16 cellular contexts compared by ENCODE assay signal in genomic region chr7:125357681-125358440, GRCh38.
"Had no signal": no experiment of that assay in that cellular context is flagged by ENCODE, and none has a peak within 500 bp of the region (broad histone marks: within the 10 kb centered on the region; RNA-seq: fewer than 3 reads in every experiment).

No MANE protein-coding gene starts in this region.

- H3K4me1 Mint-ChIP-seq: activated CD8-positive, alpha-beta memory T cell treated with anti-CD3 and anti-CD28 coated beads, Interleukin-2, amount 10 ng/mL, durations not matched to agents 7 days and 5 days; mesothelial cell of epicardium; neural progenitor cell; stimulated activated naive CD8-positive, alpha-beta T cell treated with anti-CD3 and anti-CD28 coated beads, Interleukin-15, amount 100 ng/mL, for 72 hours; T-helper 17 cell had no signal

- H3K27ac ChIP-seq: colonic mucosa, epithelial cell of prostate, hepatocyte, neural progenitor cell, pancreas had no signal

- H3K27me3 Mint-ChIP-seq: activated CD8-positive, alpha-beta memory T cell treated with anti-CD3 and anti-CD28 coated beads, Interleukin-2, amount 10 ng/mL, durations not matched to agents 7 days and 5 days; activated T-cell treated with anti-CD3 and anti-CD28 coated beads, Interleukin-2, amount 50 U/mL, for 24 hours; stimulated activated naive CD8-positive, alpha-beta T cell treated with anti-CD3 and anti-CD28 coated beads, Interleukin-15, amount 100 ng/mL, for 72 hours; T-helper 17 cell had no signal

- H3K36me3 ChIP-seq: colonic mucosa, neural progenitor cell, pancreas had no signal

- H3K4me3 ChIP-seq: colonic mucosa, hepatocyte, neural progenitor cell, pancreas had no signal

- H3K27ac Mint-ChIP-seq: activated CD8-positive, alpha-beta memory T cell treated with anti-CD3 and anti-CD28 coated beads, Interleukin-2, amount 10 ng/mL, durations not matched to agents 7 days and 5 days; activated naive CD4-positive, alpha-beta T cell treated with anti-CD3 and anti-CD28 coated beads, Interleukin-2, amount 50 U/mL, for 72 hours; activated T-cell treated with anti-CD3 and anti-CD28 coated beads, Interleukin-2, amount 50 U/mL, for 24 hours; mesothelial cell of epicardium; neural progenitor cell; stimulated activated naive CD8-positive, alpha-beta T cell treated with anti-CD3 and anti-CD28 coated beads, Interleukin-15, amount 100 ng/mL, for 72 hours; T-helper 17 cell had no signal

- H3K4me3 Mint-ChIP-seq: activated CD8-positive, alpha-beta memory T cell treated with anti-CD3 and anti-CD28 coated beads, Interleukin-2, amount 10 ng/mL, durations not matched to agents 7 days and 5 days; activated T-cell treated with anti-CD3 and anti-CD28 coated beads, Interleukin-2, amount 50 U/mL, for 24 hours; mesothelial cell of epicardium; neural progenitor cell; stimulated activated naive CD8-positive, alpha-beta T cell treated with anti-CD3 and anti-CD28 coated beads, Interleukin-15, amount 100 ng/mL, for 72 hours; T-helper 17 cell had no signal

- H3K36me3 Mint-ChIP-seq: activated CD8-positive, alpha-beta memory T cell treated with anti-CD3 and anti-CD28 coated beads, Interleukin-2, amount 10 ng/mL, durations not matched to agents 7 days and 5 days; activated naive CD4-positive, alpha-beta T cell treated with anti-CD3 and anti-CD28 coated beads, Interleukin-2, amount 50 U/mL, for 72 hours; mesothelial cell of epicardium; neural progenitor cell had no signal

- H3K9me3 ChIP-seq: colonic mucosa, pancreas had no signal

- H3K27me3 ChIP-seq: colonic mucosa, hepatocyte, neural progenitor cell, pancreas had no signal

- H3K4me1 ChIP-seq: colonic mucosa, neural progenitor cell, pancreas had no signal

- H3K9me3 Mint-ChIP-seq: mesothelial cell of epicardium; neural progenitor cell; stimulated activated naive CD8-positive, alpha-beta T cell treated with anti-CD3 and anti-CD28 coated beads, Interleukin-15, amount 100 ng/mL, for 72 hours had no signal

- DNase-seq: activated CD8-positive, alpha-beta memory T cell treated with anti-CD3 and anti-CD28 coated beads, Interleukin-2, amount 10 ng/mL, durations not matched to agents 7 days and 5 days; activated effector memory CD4-positive, alpha-beta T cell treated with anti-CD3 and anti-CD28 coated beads, Interleukin-2, amount 50 U/mL, for 16 hours; activated T-cell treated with anti-CD3 and anti-CD28 coated beads, Interleukin-2, amount 50 U/mL, for 24 hours; amniotic stem cell; colonic mucosa; effector CD8-positive, alpha-beta T cell; kidney glomerular epithelial cell; pancreas; stimulated activated CD4-positive, alpha-beta T cell treated with anti-CD3 and anti-CD28 coated beads, Interleukin-4, amount 100 ng/mL, for 24 hours; stimulated activated naive CD8-positive, alpha-beta T cell treated with anti-CD3 and anti-CD28 coated beads, Interleukin-15, amount 100 ng/mL, for 72 hours; T-helper 17 cell had no signal

- ATAC-seq: activated CD8-positive, alpha-beta memory T cell treated with anti-CD3 and anti-CD28 coated beads, Interleukin-2, amount 10 ng/mL, durations not matched to agents 7 days and 5 days; activated naive CD4-positive, alpha-beta T cell treated with anti-CD3 and anti-CD28 coated beads, Interleukin-2, amount 50 U/mL, for 72 hours; pancreas; stimulated activated naive CD8-positive, alpha-beta T cell treated with anti-CD3 and anti-CD28 coated beads, Interleukin-15, amount 100 ng/mL, for 72 hours; T-helper 17 cell had no signal
